Comparison of ENCODE assay signal across 9 cellular contexts in genomic region chr1:200150721-200151120, GRCh38.
DNase-seq lines count a peak whose midpoint lies in the region; ATAC-seq lines count a peak whose summit lies in the region.
"Had no signal": no experiment of that assay in that cellular context is flagged by ENCODE, and none has a peak within 500 bp of the region (broad histone marks: within the 10 kb centered on the region; RNA-seq: fewer than 3 reads in every experiment).

No MANE protein-coding gene starts in this region.

- ATAC-seq in HG03097 (IDR thresholded peaks at IDR 0.05; ENCODE audit: low FRiP score, unreplicated experiment) (peak; percentile 46), T-helper 17 cell (no peak), left lobe of liver (peak; percentile 80), GM19328 (IDR thresholded peaks at IDR 0.05; ENCODE audit: unreplicated experiment) (no peak), GM21737 (IDR thresholded peaks at IDR 0.05; ENCODE audit: unreplicated experiment) (no peak)

- H3K27ac Mint-ChIP-seq in activated naive CD4-positive, alpha-beta T cell treated with anti-CD3 and anti-CD28 coated beads, Interleukin-2, amount 50 U/mL, for 24 hours = peak overlapping the region; percentile 59
- H3K27ac Mint-ChIP-seq in T-helper 17 cell = peak overlapping the region; percentile 2
- H3K27ac Mint-ChIP-seq: brain had no signal

- no peaks in the 10 kb centered on the region for H3K27me3 Mint-ChIP-seq in activated naive CD4-positive, alpha-beta T cell treated with anti-CD3 and anti-CD28 coated beads, Interleukin-2, amount 50 U/mL, for 24 hours
- H3K27me3 Mint-ChIP-seq in T-helper 17 cell = no peaks in the 10 kb centered on the region

- no peak for DNase-seq in activated naive CD4-positive, alpha-beta T cell (lab: John Stamatoyannopoulos, UW)
- DNase-seq in T-helper 17 cell (no peak), left lobe of liver (ENCODE audit: low spot score) (no peak), NCI-H1694 (lab: John Stamatoyannopoulos, UW) (no peak)

- H3K4me3 Mint-ChIP-seq in activated naive CD4-positive, alpha-beta T cell treated with anti-CD3 and anti-CD28 coated beads, Interleukin-2, amount 50 U/mL, for 24 hours = no peak overlapping the region
- no peak overlapping the region for H3K4me3 Mint-ChIP-seq in T-helper 17 cell
- H3K4me3 Mint-ChIP-seq: brain had no signal

- H3K4me1 Mint-ChIP-seq in activated naive CD4-positive, alpha-beta T cell treated with anti-CD3 and anti-CD28 coated beads, Interleukin-2, amount 50 U/mL, for 24 hours = peaks cover 38% of the 10 kb centered on the region
- H3K4me1 Mint-ChIP-seq in T-helper 17 cell = peaks cover 17% of the 10 kb centered on the region
- H3K4me1 Mint-ChIP-seq: brain had no signal

- no peaks in the 10 kb centered on the region for H3K36me3 Mint-ChIP-seq in activated naive CD4-positive, alpha-beta T cell treated with anti-CD3 and anti-CD28 coated beads, Interleukin-2, amount 50 U/mL, for 24 hours
- H3K36me3 Mint-ChIP-seq in T-helper 17 cell (ENCODE audit: low read depth) = peaks cover 3% of the 10 kb centered on the region
- H3K36me3 Mint-ChIP-seq: brain had no signal

- H3K9me3 Mint-ChIP-seq in activated naive CD4-positive, alpha-beta T cell treated with anti-CD3 and anti-CD28 coated beads, Interleukin-2, amount 50 U/mL, for 24 hours = peaks cover 3% of the 10 kb centered on the region
- H3K9me3 Mint-ChIP-seq: brain had no signal

- no peaks in the 10 kb centered on the region for H3K9me3 ChIP-seq in T-helper 17 cell (ENCODE audit: control insufficient read depth, low read length, poor library complexity, severe bottlenecking)

Comparison
In these comparisons a context has a peak if more than half of its experiments do, and no peak if none do; other contexts are left out.
1. ATAC-seq: peak in HG03097 (single experiment) and left lobe of liver (single experiment); none in T-helper 17 cell (single experiment), GM19328 (single experiment) and GM21737 (single experiment).